Comparison of ENCODE assay signal across 13 cellular contexts in the genomic region with DNA sequence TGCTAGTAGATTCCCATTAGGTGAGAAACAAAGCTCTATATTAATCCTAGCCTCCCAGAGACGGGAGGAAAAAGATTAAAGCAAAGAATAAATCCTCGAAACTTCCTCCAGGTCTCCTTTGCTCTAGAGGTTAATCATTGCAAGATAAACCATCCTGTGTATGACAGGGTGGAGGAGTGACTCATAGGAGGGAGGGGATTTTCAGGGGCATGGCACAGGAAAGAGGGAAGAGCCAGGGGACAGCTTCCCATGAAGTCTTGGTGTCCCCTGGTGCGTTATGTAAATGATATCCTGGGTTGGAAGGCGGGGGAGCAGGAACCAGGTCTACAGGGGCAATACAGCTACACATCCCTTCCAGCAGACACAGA. TPM values are rescaled to one million over a fixed set of nuclear protein-coding genes. Genes with fewer than 3 reads are reported as not detected.
DNase-seq lines count a peak whose midpoint lies in the region; ATAC-seq and TF ChIP-seq lines count a peak whose summit lies in the region.
"Had no signal": no experiment of that assay in that cellular context is flagged by ENCODE, and none has a peak within 500 bp of the region (broad histone marks: within the 10 kb centered on the region; RNA-seq: fewer than 3 reads in every experiment).

No MANE protein-coding gene starts in this region.

- ATAC-seq in GM18517 (IDR thresholded peaks at IDR 0.05; ENCODE audit: unreplicated experiment) (no peak), HG03025 (IDR thresholded peaks at IDR 0.05; ENCODE audit: low FRiP score, unreplicated experiment) (no peak), GM21528 (IDR thresholded peaks at IDR 0.05; ENCODE audit: low FRiP score, unreplicated experiment) (no peak), HG03135 (IDR thresholded peaks at IDR 0.05; ENCODE audit: unreplicated experiment) (no peak)

- H3K27me3 Mint-ChIP-seq in Caco-2 (ENCODE audit: insufficient read depth, unreplicated experiment), result no peaks in the 10 kb centered on the region

- peak; percentile 54 to 68 for DNase-seq in Caco-2
- peak; percentile 61 for DNase-seq in NCI-H69 (lab: John Stamatoyannopoulos, UW)
- peak; percentile 15 for DNase-seq in myocyte (ENCODE audit: low read depth)
- DNase-seq: activated CD8-positive, alpha-beta memory T cell treated with anti-CD3 and anti-CD28 coated beads, Interleukin-2, amount 50 U/mL, for 4 hours; NCI-H1105 had no signal

- 37 to 39% methylated on average over 4 of the region's 4 CpGs for WGBS in esophagus, 2 donors

- H3K36me3 Mint-ChIP-seq in Caco-2 (ENCODE audit: insufficient read depth, unreplicated experiment), result peaks cover 5% of the 10 kb centered on the region

- H3K4me1 Mint-ChIP-seq in Caco-2 (ENCODE audit: low read depth, unreplicated experiment), result peaks cover 18% of the 10 kb centered on the region

- H3K9me3 ChIP-seq in Caco-2 (no peaks in the 10 kb centered on the region), esophagus (ENCODE audit: control insufficient read depth in 2 of 2, insufficient read depth in 1 of 2, low read depth in 1 of 2, low read length in 1 of 2) (no peaks in the 10 kb centered on the region)
- H3K9me3 ChIP-seq: neutrophil had no signal

- peaks cover 20% of the 10 kb centered on the region for H3K9me3 Mint-ChIP-seq in Caco-2 (ENCODE audit: unreplicated experiment)

- peaks cover 28% of the 10 kb centered on the region for H3K4me1 ChIP-seq in Caco-2
- H3K4me1 ChIP-seq in esophagus (ENCODE audit: control insufficient read depth in 2 of 2, insufficient read depth in 2 of 2, low read length in 1 of 2), result peaks cover 0 to 3% of the 10 kb centered on the region in 2 donors

- CTCF ChIA-PET in Caco-2 (lab: Charles Lee), result no interaction called here

- intact Hi-C loops in Caco-2 (cut with micrococcal nuclease; ENCODE audit: unreplicated experiment), result loop anchor here (2.0 to 5.0 kb wide), 2 partner anchors 16 to 148 kb away; a partner anchor contains a TSS

- peak overlapping the region; percentile 70 for H3K27ac Mint-ChIP-seq in Caco-2 (ENCODE audit: unreplicated experiment)
- H3K27ac Mint-ChIP-seq: dendritic cell treated with granulocyte-macrophage colony-stimulating factor and Interleukin-4, amounts not matched to agents 40 ng/mL and 50 ng/mL, for 4 days had no signal

- peak overlapping the region; percentile 34 for H3K4me3 Mint-ChIP-seq in Caco-2 (ENCODE audit: unreplicated experiment)
- H3K4me3 Mint-ChIP-seq: dendritic cell treated with granulocyte-macrophage colony-stimulating factor and Interleukin-4, amounts not matched to agents 40 ng/mL and 50 ng/mL, for 4 days had no signal

- POLR2A ChIA-PET in Caco-2 (lab: Charles Lee), result interaction anchor here (1.6 kb wide), 1 partner anchor 63 kb away, joined by 3 read pairs; a partner anchor contains a TSS

- H3K27me3 ChIP-seq in Caco-2 (replicated peaks; ENCODE audit: control insufficient read depth, insufficient read depth, low read length), result no peaks in the 10 kb centered on the region
- no peaks in the 10 kb centered on the region for H3K27me3 ChIP-seq in esophagus (ENCODE audit: control insufficient read depth in 1 of 2, insufficient read depth in 2 of 2, low read length in 2 of 2)

- TF ChIP-seq CTCF in Caco-2 (IDR thresholded peaks at IDR 0.05; ENCODE audit: insufficient read depth in 1 of 2, low read depth in 1 of 2, low read length in 1 of 2, severe bottlenecking in 1 of 2, unreplicated experiment in 1 of 2), result no peak

- peak overlapping the region; percentile 67 to 92 for H3K27ac ChIP-seq in esophagus (ENCODE audit: low read depth in 2 of 2, low read length in 1 of 2)
- H3K27ac ChIP-seq: neutrophil had no signal

- peak overlapping the region; percentile 3; the same call in 1 of the 2 replicates for H3K4me3 ChIP-seq in Caco-2 (ENCODE audit: low read depth, low read length)
- peak overlapping the region; percentile 48 to 51 for H3K4me3 ChIP-seq in esophagus (ENCODE audit: low read depth in 1 of 2, low read length in 2 of 2)

- BruUV-seq in Caco-2 (replicated peaks; lab: Mats Ljungman, UMichigan), result no TSS peak

- H3K36me3 ChIP-seq in Caco-2 (ENCODE audit: control insufficient read depth, insufficient read depth, low read length) (no peaks in the 10 kb centered on the region; the same call in 1 of the 2 replicates), esophagus (ENCODE audit: control insufficient read depth in 2 of 2, insufficient read depth in 2 of 2, low read length in 1 of 2) (no peaks in the 10 kb centered on the region)
- H3K36me3 ChIP-seq: neutrophil had no signal

RNA-seq across cellular contexts. Expression of a gene that starts 0.8 kb away (rescaled TPM):
- total RNA-seq in Caco-2 (2022), result 2.7 and 3.7 TPM in 2 replicates
- 10 to 100 TPM; 16.1 to 51.2 TPM for polyA plus RNA-seq in esophagus
- total RNA-seq in myocyte, result not detected in 2 replicates
- 0.34 TPM for polyA plus RNA-seq in myocyte (2012)
- total RNA-seq: SK-MEL-5 had no signal

RNA-seq across cellular contexts. Expression of a gene that starts 56.0 kb away (rescaled TPM):
- total RNA-seq in Caco-2 (2022) (not detected in 2 replicates), myocyte (0.29 and 0.47 TPM in 2 replicates)
- under 1 TPM in 1 of 2 donors, not detected in 1; 0.02 TPM for polyA plus RNA-seq in esophagus
- 0.33 TPM for polyA plus RNA-seq in myocyte (2012)
- total RNA-seq: SK-MEL-5 had no signal
